ENCODE assay signal across 8 cellular contexts in the genomic region with DNA sequence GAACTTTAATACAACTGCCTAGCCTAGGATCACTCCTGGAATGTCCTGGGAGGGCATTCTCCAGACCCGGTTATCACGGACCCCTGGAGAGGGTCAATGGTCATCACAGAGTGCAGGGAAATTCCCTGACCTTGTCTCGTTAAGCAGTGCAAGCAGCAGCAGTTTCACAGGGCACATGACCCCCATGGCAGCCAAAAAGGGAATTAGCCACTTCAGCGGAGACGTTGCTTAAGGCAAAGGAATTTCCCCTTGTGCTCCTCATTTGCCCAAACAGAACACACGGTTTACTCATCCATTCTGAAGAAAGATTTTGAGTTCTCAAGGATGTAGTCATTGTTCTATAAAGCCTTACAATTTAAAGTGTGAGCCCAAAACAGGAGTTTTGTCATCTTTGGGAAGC.
DNase-seq lines count a peak whose midpoint lies in the region; ATAC-seq and TF ChIP-seq lines count a peak whose summit lies in the region.
"Had no signal": no experiment of that assay in that cellular context is flagged by ENCODE, and none has a peak within 500 bp of the region (broad histone marks: within the 10 kb centered on the region; RNA-seq: fewer than 3 reads in every experiment).

No MANE protein-coding gene starts in this region.

- H3K27ac ChIP-seq in right lobe of liver (no peak overlapping the region), transverse colon (peak overlapping the region in 2 of 4 donors; percentile 13 to 61)
- H3K27ac ChIP-seq: neutrophil had no signal

- H3K27me3 ChIP-seq in right lobe of liver = no peaks in the 10 kb centered on the region
- no peaks in the 10 kb centered on the region for H3K27me3 ChIP-seq in transverse colon
- H3K27me3 ChIP-seq: neutrophil had no signal

- in situ Hi-C loops in transverse colon (cut with MboI; ENCODE audit: low pct_ligation_motif_present in 1 of 4, low pct_unique_long_range_greater_than_20kb in 1 of 4, low sequenced_read_pairs in 3 of 4) = loop anchor here in 2 of 4 donors (25.0 kb wide), 1 partner anchor 657 kb away; no protein-coding TSS in a partner anchor

- H3K9me3 ChIP-seq in right lobe of liver (no peaks in the 10 kb centered on the region), transverse colon (no peaks in the 10 kb centered on the region), T-helper 17 cell (ENCODE audit: control insufficient read depth, low read length, poor library complexity, severe bottlenecking) (no peaks in the 10 kb centered on the region)
- H3K9me3 ChIP-seq: neutrophil had no signal

- DNase-seq in LHCN-M2 (ENCODE audit: low read depth) (peak; percentile 96), dedifferentiated amniotic fluid mesenchymal stem cell (ENCODE audit: extremely low spot score) (peak; percentile 84), right lobe of liver (peak in 1 of 3 donors; percentile 27), transverse colon (peak; percentile 29), T-helper 17 cell (no peak)
- DNase-seq in activated CD4-positive, alpha-beta T cell treated with anti-CD3 and anti-CD28 coated beads, Interleukin-2, amount 50 U/mL, for 48 hours = no peak

- peaks cover 14% of the 10 kb centered on the region for H3K27me3 Mint-ChIP-seq in T-helper 17 cell

- H3K4me1 ChIP-seq in right lobe of liver = no peaks in the 10 kb centered on the region
- no peaks in the 10 kb centered on the region for H3K4me1 ChIP-seq in transverse colon

- H3K36me3 Mint-ChIP-seq in T-helper 17 cell (ENCODE audit: low read depth) = no peaks in the 10 kb centered on the region

- no peak overlapping the region for H3K27ac Mint-ChIP-seq in T-helper 17 cell

- peak; percentile 47 to 74 (median 65) for ATAC-seq in right lobe of liver
- ATAC-seq in GM18868 (IDR thresholded peaks at IDR 0.05; ENCODE audit: unreplicated experiment) = no peak
- no peak for ATAC-seq in T-helper 17 cell

- peaks cover 2% of the 10 kb centered on the region for H3K4me1 Mint-ChIP-seq in T-helper 17 cell

- 1% methylated on average over 6 of the region's 6 CpGs for WGBS in right lobe of liver (ENCODE audit: insufficient coverage, low coverage, low lambda C conversion rate, missing lambda C conversion rate)
- 42% methylated on average over 6 of the region's 6 CpGs; no CpG with 5 or more reads in 1 of the 2 donors for WGBS in transverse colon (ENCODE audit: low coverage in 1 of 2), 2 donors

- H3K36me3 ChIP-seq in right lobe of liver (no peaks in the 10 kb centered on the region), transverse colon (no peaks in the 10 kb centered on the region)
- H3K36me3 ChIP-seq: neutrophil had no signal

- no peak for TF ChIP-seq POLR2A in right lobe of liver (IDR thresholded peaks at IDR 0.05)
- no peak for TF ChIP-seq POLR2A in transverse colon (IDR thresholded peaks at IDR 0.05)

- H3K4me3 ChIP-seq in right lobe of liver = no peak overlapping the region
- H3K4me3 ChIP-seq in transverse colon = no peak overlapping the region

- no peak for TF ChIP-seq EP300 in transverse colon (IDR thresholded peaks at IDR 0.05; ENCODE audit: low read depth)

- intact Hi-C loops in right lobe of liver (cut with DNase I) = no loop called here
- intact Hi-C loops in transverse colon (cut with DNase I; ENCODE audit: low total_unique reads) = no loop called here

- TF ChIP-seq CTCF in right lobe of liver (IDR thresholded peaks at IDR 0.05) (no peak), transverse colon (IDR thresholded peaks at IDR 0.05) (no peak)

- no peak overlapping the region for H3K4me3 Mint-ChIP-seq in T-helper 17 cell

Comparison
In these comparisons a context has a peak if more than half of its experiments do, and no peak if none do; other contexts are left out.
1. DNase-seq: peak in LHCN-M2 (single experiment), dedifferentiated amniotic fluid mesenchymal stem cell (single experiment) and transverse colon (single experiment); none in activated CD4-positive, alpha-beta T cell treated with anti-CD3 and anti-CD28 coated beads, Interleukin-2, amount 50 U/mL, for 48 hours (0 of 2) and T-helper 17 cell (0 of 3).
2. ATAC-seq: peak in right lobe of liver (4 of 4); none in GM18868 (single experiment) and T-helper 17 cell (single experiment).